Comparison of ENCODE assay signal across 8 cellular contexts in genomic region chrX:7147431-7147977, GRCh38. TPM values are rescaled to one million over a fixed set of nuclear protein-coding genes. Genes with fewer than 3 reads are reported as not detected.
DNase-seq lines count a peak whose midpoint lies in the region; ATAC-seq and TF ChIP-seq lines count a peak whose summit lies in the region.

STS (plus strand) TSS chrX:7147712; CDS start chrX:7253200, 105,488 bp downstream.

- H3K4me3 ChIP-seq in gastroesophageal sphincter (peak within 1 kb of the TSS; percentile 72 to 76), transverse colon (peak within 1 kb of the TSS; percentile 76 to 90 (median 79))

- H3K36me3 ChIP-seq in gastroesophageal sphincter (no peaks in the 10 kb centered on the region), transverse colon (no peaks in the 10 kb centered on the region)

- peak within 1 kb of the TSS; percentile 54 to 91 (median 87) for H3K27ac ChIP-seq in gastroesophageal sphincter
- H3K27ac ChIP-seq in transverse colon = peak within 1 kb of the TSS; percentile 90 to 95 (median 94)

- no peaks in the 10 kb centered on the region for H3K27me3 ChIP-seq in gastroesophageal sphincter
- no peaks in the 10 kb centered on the region for H3K27me3 ChIP-seq in transverse colon

- ATAC-seq in HG02759 (IDR thresholded peaks at IDR 0.05; ENCODE audit: unreplicated experiment) (peak; percentile 49), gastroesophageal sphincter (peak; percentile 76)

- H3K4me1 ChIP-seq in gastroesophageal sphincter (peaks cover 0 to 6% (median 4%) of the 10 kb centered on the region in 3 donors), transverse colon (peaks cover 0 to 11% (median 5%) of the 10 kb centered on the region in 4 donors)

- TF ChIP-seq CTCF in gastroesophageal sphincter (IDR thresholded peaks at IDR 0.05) = no peak
- no peak for TF ChIP-seq CTCF in transverse colon (IDR thresholded peaks at IDR 0.05)

- no peaks in the 10 kb centered on the region for H3K9me3 ChIP-seq in gastroesophageal sphincter
- H3K9me3 ChIP-seq in transverse colon = no peaks in the 10 kb centered on the region

- intact Hi-C loops in transverse colon (cut with DNase I; ENCODE audit: low total_unique reads) = no loop called here

- DNase-seq in NCI-H1105 treated with DMSO at 0.1 percent for 48 hours (lab: John Stamatoyannopoulos, UW) (peak; percentile 23), NCI-H1105 (lab: John Stamatoyannopoulos, UW) (no peak), NCI-H2227 treated with DMSO at 0.1 percent for 48 hours (lab: John Stamatoyannopoulos, UW) (peak; percentile 50), nucleus accumbens (lab: John Stamatoyannopoulos, UW) (peak in 50 of 56 donors; percentile 0 to 78 (median 44)), transverse colon (peak; percentile 52)
- DNase-seq in activated T-helper 9 cell treated with anti-CD3 and anti-CD28 coated beads, Interleukin-2, amount 50 U/mL, for 16 hours (ENCODE audit: low read depth) = peak; percentile 37

- WGBS in gastroesophageal sphincter (ENCODE audit: low coverage in 1 of 2), 2 donors = no CpG with 5 or more reads among the region's 61 CpGs
- WGBS in transverse colon (ENCODE audit: low coverage in 1 of 2), 2 donors = 1% methylated on average over 29 of the region's 61 CpGs; no CpG with 5 or more reads in 1 of the 2 donors

- in situ Hi-C loops in transverse colon (cut with MboI; ENCODE audit: low pct_ligation_motif_present in 1 of 4, low pct_unique_long_range_greater_than_20kb in 1 of 4, low sequenced_read_pairs in 3 of 4) = no loop called here

- TF ChIP-seq EP300 in gastroesophageal sphincter (IDR thresholded peaks at IDR 0.05) (no peak), transverse colon (IDR thresholded peaks at IDR 0.05; ENCODE audit: low read depth) (no peak)

- TF ChIP-seq POLR2A in gastroesophageal sphincter (IDR thresholded peaks at IDR 0.05) = peak in 1 of 2 donors; percentile 43
- no peak for TF ChIP-seq POLR2A in transverse colon (IDR thresholded peaks at IDR 0.05)

RNA-seq across cellular contexts. Expression of gene STS, which starts in this region (rescaled TPM):
- total RNA-seq in gastroesophageal sphincter = 1 to 10 TPM; 4.0 to 9.3 (median 5.7) TPM
- total RNA-seq in transverse colon = 1 to 10 TPM; 1.8 to 7.9 (median 5.3) TPM
